Comparison of ENCODE assay signal across 10 cellular contexts in the genomic region with DNA sequence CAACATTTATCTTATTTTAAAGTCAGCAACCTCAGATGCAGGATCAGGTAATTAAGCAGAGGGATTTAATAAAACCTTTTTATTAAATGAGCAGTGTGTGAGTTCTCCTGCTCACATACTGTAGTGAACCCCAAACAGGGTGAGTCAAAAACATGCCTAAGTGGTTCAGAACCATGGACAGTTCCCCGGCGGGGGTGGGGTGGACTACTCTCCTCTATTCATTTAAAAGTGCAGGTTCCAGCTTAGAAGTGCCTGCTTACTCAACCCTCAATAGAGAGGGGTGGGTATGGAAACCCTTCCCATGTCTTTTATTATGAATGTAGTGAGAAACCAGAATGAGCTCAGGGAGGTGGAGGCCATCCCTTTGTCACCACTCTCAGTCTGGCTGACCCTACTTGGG.
DNase-seq lines count a peak whose midpoint lies in the region; ATAC-seq and TF ChIP-seq lines count a peak whose summit lies in the region.
"Had no signal": no experiment of that assay in that cellular context is flagged by ENCODE, and none has a peak within 500 bp of the region (broad histone marks: within the 10 kb centered on the region; RNA-seq: fewer than 3 reads in every experiment).

No MANE protein-coding gene starts in this region.

- no peaks in the 10 kb centered on the region for H3K9me3 Mint-ChIP-seq in activated CD4-positive, alpha-beta T cell treated with anti-CD3 and anti-CD28 coated beads for 36 hours (ENCODE audit: low read depth)
- H3K9me3 Mint-ChIP-seq: T-cell had no signal

- H3K9me3 ChIP-seq in SK-N-MC (ENCODE audit: low read depth, low read length), result no peaks in the 10 kb centered on the region

- no peak for TF ChIP-seq CTCF in omental fat pad (IDR thresholded peaks at IDR 0.05)

- CTCF ChIA-PET in activated CD4-positive, alpha-beta T cell treated with anti-CD3 and anti-CD28 coated beads for 36 hours (lab: Charles Lee), result no interaction called here

- no peaks in the 10 kb centered on the region for H3K36me3 Mint-ChIP-seq in activated CD4-positive, alpha-beta T cell treated with anti-CD3 and anti-CD28 coated beads for 36 hours (ENCODE audit: low read depth)
- H3K36me3 Mint-ChIP-seq: T-cell had no signal

- no peaks in the 10 kb centered on the region for H3K4me1 Mint-ChIP-seq in activated CD4-positive, alpha-beta T cell treated with anti-CD3 and anti-CD28 coated beads for 36 hours
- H3K4me1 Mint-ChIP-seq: T-cell had no signal

- no peak overlapping the region for H3K27ac ChIP-seq in SK-N-MC
- H3K27ac ChIP-seq: parathyroid adenoma had no signal

- H3K27ac Mint-ChIP-seq in activated CD4-positive, alpha-beta T cell treated with anti-CD3 and anti-CD28 coated beads for 36 hours, result no peak overlapping the region
- H3K27ac Mint-ChIP-seq: T-cell had no signal

- peaks cover 5% of the 10 kb centered on the region for H3K27me3 Mint-ChIP-seq in activated CD4-positive, alpha-beta T cell treated with anti-CD3 and anti-CD28 coated beads for 36 hours

- no peaks in the 10 kb centered on the region for H3K36me3 ChIP-seq in SK-N-MC (ENCODE audit: insufficient read depth, low read length)

- DNase-seq in activated CD4-positive, alpha-beta T cell treated with anti-CD3 and anti-CD28 coated beads for 36 hours, result peak; percentile 61
- no peak for DNase-seq in activated CD4-positive, alpha-beta T cell treated with anti-CD3 and anti-CD28 coated beads, Interleukin-2, amount 50 U/mL, for 4 hours
- DNase-seq in SK-N-MC (ENCODE audit: low read depth, low spot score) (peak; percentile 2), erythroblast (lab: John Stamatoyannopoulos, UW) (peak; percentile 17 to 49), NCI-H510A (lab: John Stamatoyannopoulos, UW) (no peak), omental fat pad (ENCODE audit: low spot score) (no peak)
- DNase-seq in stimulated activated CD8-positive, alpha-beta memory T cell treated with anti-CD3 and anti-CD28 coated beads, Interleukin-4, amount 100 ng/mL, for 24 hours (ENCODE audit: low read depth), result peak; percentile 7

- H3K9ac ChIP-seq in SK-N-MC (ENCODE audit: insufficient read length), result no peak overlapping the region
- H3K9ac ChIP-seq: parathyroid adenoma had no signal

- peak; percentile 42 for ATAC-seq in activated CD4-positive, alpha-beta T cell treated with anti-CD3 and anti-CD28 coated beads for 36 hours
- ATAC-seq in HG02852 (IDR thresholded peaks at IDR 0.05; ENCODE audit: unreplicated experiment) (no peak), omental fat pad (ENCODE audit: low FRiP score) (no peak)
- ATAC-seq: T-cell had no signal

- POLR2A ChIA-PET in activated CD4-positive, alpha-beta T cell treated with anti-CD3 and anti-CD28 coated beads for 36 hours (lab: Charles Lee), result no interaction called here

- TF ChIP-seq POLR2A in erythroblast (IDR thresholded peaks at IDR 0.05; ENCODE audit: low read length), result no peak

- intact Hi-C loops in activated CD4-positive, alpha-beta T cell treated with anti-CD3 and anti-CD28 coated beads for 36 hours (cut with DNase I, micrococcal nuclease), result no loop called here

- H3K4me3 ChIP-seq in SK-N-MC, result no peak overlapping the region

- H3K4me3 Mint-ChIP-seq in activated CD4-positive, alpha-beta T cell treated with anti-CD3 and anti-CD28 coated beads for 36 hours, result no peak overlapping the region
- H3K4me3 Mint-ChIP-seq: T-cell had no signal

Comparison
In these comparisons a context has a peak if more than half of its experiments do, and no peak if none do; other contexts are left out.
1. DNase-seq: peak in activated CD4-positive, alpha-beta T cell treated with anti-CD3 and anti-CD28 coated beads for 36 hours (single experiment), SK-N-MC (single experiment), erythroblast (2 of 2) and stimulated activated CD8-positive, alpha-beta memory T cell treated with anti-CD3 and anti-CD28 coated beads, Interleukin-4, amount 100 ng/mL, for 24 hours (single experiment); none in activated CD4-positive, alpha-beta T cell treated with anti-CD3 and anti-CD28 coated beads, Interleukin-2, amount 50 U/mL, for 4 hours (0 of 2), NCI-H510A (single experiment) and omental fat pad (single experiment).